In the genomic region with DNA sequence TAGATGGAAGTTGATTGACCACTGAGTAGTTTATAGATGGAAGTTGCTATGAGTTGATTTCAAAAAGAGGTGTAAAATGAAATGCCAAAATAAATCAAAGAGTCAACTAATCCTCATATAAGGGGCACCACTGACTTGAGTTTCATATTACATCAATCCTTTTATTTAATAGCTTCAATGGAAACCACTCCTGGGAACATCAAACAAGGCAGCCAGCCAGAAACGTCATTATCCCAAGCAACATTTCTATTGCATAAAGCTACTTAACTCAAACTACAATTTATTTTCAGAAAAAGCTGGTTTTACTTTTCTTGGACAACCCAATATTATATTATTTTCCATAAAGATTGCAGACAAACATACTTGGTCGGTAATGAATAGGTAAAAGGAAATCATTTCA, we compare ENCODE assay signal across 21 cellular contexts.
"Had no signal": no experiment of that assay in that cellular context is flagged by ENCODE, and none has a peak within 500 bp of the region (broad histone marks: within the 10 kb centered on the region; RNA-seq: fewer than 3 reads in every experiment).

No MANE protein-coding gene starts in this region.

- ATAC-seq: activated CD8-positive, alpha-beta memory T cell treated with anti-CD3 and anti-CD28 coated beads, Interleukin-2, amount 10 ng/mL, durations not matched to agents 7 days and 5 days; activated T-helper 17 cell treated with anti-CD3 and anti-CD28 coated beads, Interleukin-2, amount 50 U/mL, for 72 hours; WTC11 had no signal

- H3K9me3 ChIP-seq: colonic mucosa, tibial artery had no signal

- DNase-seq: activated CD4-positive, alpha-beta memory T cell treated with anti-CD3 and anti-CD28 coated beads, Interleukin-2, amount 10 ng/mL, durations not matched to agents 7 days and 5 days; activated CD4-positive, alpha-beta T cell treated with anti-CD3 and anti-CD28 coated beads for 4 hours; activated CD8-positive, alpha-beta memory T cell treated with anti-CD3 and anti-CD28 coated beads, Interleukin-2, amount 10 ng/mL, durations not matched to agents 7 days and 5 days; activated naive CD4-positive, alpha-beta T cell treated with Interleukin-2 at 50 U/mL for 16 hours; activated naive CD8-positive, alpha-beta T cell treated with anti-CD3 and anti-CD28 coated beads, Interleukin-2, amount 10 ng/mL, durations not matched to agents 7 days and 5 days; central memory CD4-positive, alpha-beta T cell; colonic mucosa; endodermal cell; hypothalamus; islet precursor cell; nephron progenitor cell; nucleus accumbens; retina; stimulated activated CD4-positive, alpha-beta T cell treated with anti-CD3 and anti-CD28 coated beads, Interleukin-2, amount 100 ng/mL, for 24 hours; stimulated activated naive CD4-positive, alpha-beta T cell treated with Interleukin-2 at 50 U/mL for 16 hours; substantia nigra; tibial artery had no signal

- H3K27me3 ChIP-seq: colonic mucosa, tibial artery had no signal

- H3K4me1 ChIP-seq: colonic mucosa, tibial artery had no signal

- H3K27ac ChIP-seq: colonic mucosa, epithelial cell of prostate, tibial artery had no signal

- H3K4me3 ChIP-seq: colonic mucosa, lung, tibial artery had no signal

- H3K36me3 ChIP-seq: colonic mucosa, tibial artery had no signal
